In the genomic region with DNA sequence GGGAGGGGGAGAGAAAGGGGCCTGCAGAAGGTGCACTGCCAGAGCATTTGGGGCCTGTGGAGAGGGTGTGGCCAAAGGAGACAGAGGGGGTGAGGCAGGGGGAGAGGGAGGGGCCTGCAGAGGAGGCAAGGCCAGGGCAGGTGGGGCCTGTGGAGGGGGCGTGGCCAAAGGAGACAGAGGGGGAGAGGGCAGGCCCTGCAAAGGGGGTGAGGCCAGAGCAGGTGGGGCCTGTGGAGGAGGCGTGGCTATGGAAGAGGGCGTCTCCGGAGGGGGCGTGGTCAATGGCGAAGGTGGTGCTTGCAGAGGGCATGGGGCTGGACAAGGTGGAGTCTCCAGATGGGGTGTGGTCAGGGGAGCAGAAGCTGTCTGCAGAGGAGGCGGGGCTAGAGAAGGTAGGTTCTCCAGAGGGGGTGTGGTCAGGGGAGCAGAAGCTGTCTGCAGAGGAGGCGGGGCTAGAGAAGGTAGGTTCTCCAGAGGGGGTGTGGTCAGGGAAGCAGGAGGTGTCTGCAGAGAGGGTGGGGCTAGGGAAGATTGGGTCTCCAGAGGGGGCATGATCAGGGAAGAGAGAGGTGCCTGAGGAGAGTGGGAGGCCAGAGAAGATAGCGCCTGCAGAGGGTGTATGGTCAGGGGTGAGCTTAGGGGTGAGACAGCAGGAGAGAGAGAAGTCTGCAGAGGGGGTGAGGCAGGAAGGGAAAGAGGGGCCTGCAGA, we compare ENCODE assay signal across 9 cellular contexts. TPM values are rescaled to one million over a fixed set of nuclear protein-coding genes. Genes with fewer than 3 reads are reported as not detected.
DNase-seq lines count a peak whose midpoint lies in the region; ATAC-seq, FAIRE-seq and TF ChIP-seq lines count a peak whose summit lies in the region.
"Had no signal": no experiment of that assay in that cellular context is flagged by ENCODE, and none has a peak within 500 bp of the region (broad histone marks: within the 10 kb centered on the region; RNA-seq: fewer than 3 reads in every experiment).

No MANE protein-coding gene starts in this region.

- no peak overlapping the region for H3K27ac Mint-ChIP-seq in activated T-cell treated with anti-CD3 and anti-CD28 coated beads, Interleukin-2, amount 50 U/mL, for 72 hours
- no peak overlapping the region for H3K27ac Mint-ChIP-seq in stimulated activated effector memory CD8-positive, alpha-beta T cell treated with anti-CD3 and anti-CD28 coated beads, Interleukin-12 subunit alpha, Interleukin-12 subunit beta, amount 100 ng/mL, for 72 hours
- H3K27ac Mint-ChIP-seq in osteocyte (ENCODE audit: unreplicated experiment), result no peak overlapping the region

- peaks cover 40% of the 10 kb centered on the region for H3K4me1 Mint-ChIP-seq in activated T-cell treated with anti-CD3 and anti-CD28 coated beads, Interleukin-2, amount 50 U/mL, for 72 hours (ENCODE audit: low read depth)
- peaks cover 24% of the 10 kb centered on the region for H3K4me1 Mint-ChIP-seq in stimulated activated effector memory CD8-positive, alpha-beta T cell treated with anti-CD3 and anti-CD28 coated beads, Interleukin-12 subunit alpha, Interleukin-12 subunit beta, amount 100 ng/mL, for 72 hours
- peaks cover 28% of the 10 kb centered on the region for H3K4me1 Mint-ChIP-seq in osteocyte (ENCODE audit: unreplicated experiment)

- no peaks in the 10 kb centered on the region for H3K36me3 Mint-ChIP-seq in activated T-cell treated with anti-CD3 and anti-CD28 coated beads, Interleukin-2, amount 50 U/mL, for 72 hours (ENCODE audit: insufficient read depth in 2 of 2)
- H3K36me3 Mint-ChIP-seq in stimulated activated effector memory CD8-positive, alpha-beta T cell treated with anti-CD3 and anti-CD28 coated beads, Interleukin-12 subunit alpha, Interleukin-12 subunit beta, amount 100 ng/mL, for 72 hours, result no peaks in the 10 kb centered on the region
- no peaks in the 10 kb centered on the region for H3K36me3 Mint-ChIP-seq in osteocyte (ENCODE audit: unreplicated experiment)

- H3K4me1 ChIP-seq in A549 (peaks cover 29% of the 10 kb centered on the region), left ventricle myocardium inferior (peaks cover 50% of the 10 kb centered on the region)

- TF ChIP-seq RAD21 in A549 (conservative IDR thresholded peaks at IDR 0.05 in 1 of 2, IDR thresholded peaks at IDR 0.05 in 1 of 2), result no peak

- in situ Hi-C loops in GM13976 (cut with MboI; ENCODE audit: low sequenced_read_pairs, unreplicated experiment), result no loop called here

- no peak for FAIRE-seq in A549 (lab: Jason Lieb, UNC)

- H3K4me3 Mint-ChIP-seq in activated T-cell treated with anti-CD3 and anti-CD28 coated beads, Interleukin-2, amount 50 U/mL, for 72 hours, result peak overlapping the region; percentile 65 to 69
- H3K4me3 Mint-ChIP-seq in stimulated activated effector memory CD8-positive, alpha-beta T cell treated with anti-CD3 and anti-CD28 coated beads, Interleukin-12 subunit alpha, Interleukin-12 subunit beta, amount 100 ng/mL, for 72 hours, result peak overlapping the region; percentile 80
- H3K4me3 Mint-ChIP-seq in osteocyte (ENCODE audit: unreplicated experiment), result no peak overlapping the region

- intact Hi-C loops in left ventricle myocardium inferior (cut with micrococcal nuclease), result no loop called here

- H3K9me3 ChIP-seq in A549 (no peaks in the 10 kb centered on the region), left ventricle myocardium inferior (replicated peaks) (no peaks in the 10 kb centered on the region)
- H3K9me3 ChIP-seq: upper lobe of left lung had no signal

- no peaks in the 10 kb centered on the region for H3K9me3 Mint-ChIP-seq in activated T-cell treated with anti-CD3 and anti-CD28 coated beads, Interleukin-2, amount 50 U/mL, for 72 hours
- H3K9me3 Mint-ChIP-seq in stimulated activated effector memory CD8-positive, alpha-beta T cell treated with anti-CD3 and anti-CD28 coated beads, Interleukin-12 subunit alpha, Interleukin-12 subunit beta, amount 100 ng/mL, for 72 hours, result peaks cover 2% of the 10 kb centered on the region
- H3K9me3 Mint-ChIP-seq in osteocyte (ENCODE audit: unreplicated experiment), result no peaks in the 10 kb centered on the region

- peaks cover 37% of the 10 kb centered on the region for H3K27me3 Mint-ChIP-seq in activated T-cell treated with anti-CD3 and anti-CD28 coated beads, Interleukin-2, amount 50 U/mL, for 72 hours (ENCODE audit: low read depth)
- H3K27me3 Mint-ChIP-seq in osteocyte (ENCODE audit: unreplicated experiment), result peaks cover 27% of the 10 kb centered on the region

- peak in 1 of 2 experiments; percentile 98 for DNase-seq in A549 (ENCODE audit: low read depth in 1 of 2, low spot score in 1 of 2)
- DNase-seq in GM13976 (ENCODE audit: low spot score), result peak; percentile 77
- DNase-seq in NOMO-1 treated with dmso at 0.1 percent for 144 hours (lab: John Stamatoyannopoulos, UW; ENCODE audit: unreplicated experiment), result peak; percentile 81
- peak; percentile 81 to 88 for DNase-seq in activated T-cell treated with anti-CD3 and anti-CD28 coated beads, Interleukin-2, amount 50 U/mL, for 72 hours
- no peak for DNase-seq in left ventricle myocardium inferior
- DNase-seq in stimulated activated effector memory CD8-positive, alpha-beta T cell treated with anti-CD3 and anti-CD28 coated beads, Interleukin-12 subunit alpha, Interleukin-12 subunit beta, amount 100 ng/mL, for 72 hours (ENCODE audit: low spot score in 2 of 2), result peak; percentile 33 to 76
- DNase-seq in COR-L47 (lab: John Stamatoyannopoulos, UW), result no peak
- no peak for DNase-seq in osteocyte (ENCODE audit: extremely low spot score, unreplicated experiment)

- H3K27ac ChIP-seq in A549, result peak overlapping the region; percentile 45 to 73; a peak in 5 of 6 replicates
- peak overlapping the region; percentile 40 for H3K27ac ChIP-seq in left ventricle myocardium inferior (replicated peaks)

- TF ChIP-seq CTCF in A549 (IDR thresholded peaks at IDR 0.05), result no peak
- no peak for TF ChIP-seq CTCF in GM13976 (IDR thresholded peaks at IDR 0.05; ENCODE audit: borderline replicate concordance, control extremely low read depth, extremely low read depth, insufficient read depth, missing control alignments)
- no peak for TF ChIP-seq CTCF in left ventricle myocardium inferior (IDR thresholded peaks at IDR 0.05; ENCODE audit: borderline replicate concordance)
- no peak for TF ChIP-seq CTCF in osteocyte (IDR thresholded peaks at IDR 0.05)

- POLR2A ChIA-PET in A549 (lab: Yijun Ruan, JAX), result no interaction called here

- H3K4me3 ChIP-seq in A549, result peak overlapping the region; percentile 35; the same call in 1 of the 3 replicates
- H3K4me3 ChIP-seq in left ventricle myocardium inferior, result no peak overlapping the region

- H3K36me3 ChIP-seq in left ventricle myocardium inferior, result no peaks in the 10 kb centered on the region
- H3K36me3 ChIP-seq: upper lobe of left lung had no signal

- 21% methylated on average over 4 of the region's 9 CpGs for WGBS in A549 (ENCODE audit: missing lambda C conversion rate)

- no peak for TF ChIP-seq POLR2A in A549 (IDR thresholded peaks at IDR 0.05; ENCODE audit: low read length)

- H3K4me2 ChIP-seq in A549, result peak overlapping the region; percentile 81

- peak; percentile 7 to 30; a peak in 4 of 6 replicates for ATAC-seq in A549
- ATAC-seq in activated T-cell treated with anti-CD3 and anti-CD28 coated beads, Interleukin-2, amount 50 U/mL, for 72 hours (replicated peaks in 1 of 2), result peak; percentile 4 to 11
- ATAC-seq in stimulated activated effector memory CD8-positive, alpha-beta T cell treated with anti-CD3 and anti-CD28 coated beads, Interleukin-12 subunit alpha, Interleukin-12 subunit beta, amount 100 ng/mL, for 72 hours, result no peak

- CTCF ChIA-PET in A549 (lab: Yijun Ruan, JAX), result interaction anchor here (0.7 to 2.5 kb wide), 2 partner anchors 13 to 18 kb away, joined by 5 to 6 read pairs; no protein-coding TSS in a partner anchor

- peaks cover 70% of the 10 kb centered on the region for H3K27me3 ChIP-seq in left ventricle myocardium inferior (ENCODE audit: low read depth)

- TF ChIP-seq EP300 in A549 (IDR thresholded peaks at IDR 0.05), result no peak

RNA-seq across cellular contexts. Expression of gene PRR36, which starts 3.5 kb away (rescaled TPM):
- polyA plus RNA-seq in A549 (2011; rRNA removed), result 0.04 and 0.05 TPM in 2 replicates
- 0.12 and 0.21 TPM in 2 replicates for polyA plus RNA-seq in A549 (2012; cell fraction: cytosol; rRNA removed)
- polyA plus RNA-seq in A549 (2012; cell fraction: nucleus; rRNA removed), result 0.37 and 0.41 TPM in 2 replicates
- polyA plus RNA-seq in A549 (2017; fragmentation: RNase III; extraction: RNeasy Plus Mini Kit Qiagen cat#74134 plus additional on column Dnase treatment), result 0.22 to 0.35 TPM (median 0.30 TPM) in 3 replicates
- 0.12 TPM in 1 of 2 replicates, not detected in the other for polyA minus RNA-seq in A549 (2011; rRNA and poly(A)+ RNA removed)
- under 1 TPM; 0.63 to 0.96 TPM for total RNA-seq in activated T-cell treated with anti-CD3 and anti-CD28 coated beads, Interleukin-2, amount 50 U/mL, for 72 hours
- not detected for total RNA-seq in left ventricle myocardium inferior
- 0.24 and 0.51 TPM in 2 replicates for total RNA-seq in osteocyte

RNA-seq across cellular contexts. Expression of gene LRRC8E, which starts 17.6 kb away (rescaled TPM):
- polyA plus RNA-seq in A549 (2011; rRNA removed), result 4.0 and 5.3 TPM in 2 replicates
- polyA plus RNA-seq in A549 (2012; cell fraction: cytosol; rRNA removed), result 2.4 and 4.0 TPM in 2 replicates
- polyA plus RNA-seq in A549 (2012; cell fraction: nucleus; rRNA removed), result 6.3 and 7.2 TPM in 2 replicates
- 3.7 to 4.8 TPM (median 4.4 TPM) in 3 replicates for polyA plus RNA-seq in A549 (2017; fragmentation: RNase III; extraction: RNeasy Plus Mini Kit Qiagen cat#74134 plus additional on column Dnase treatment)
- 3.5 and 6.8 TPM in 2 replicates for polyA minus RNA-seq in A549 (2011; rRNA and poly(A)+ RNA removed)
- total RNA-seq in activated T-cell treated with anti-CD3 and anti-CD28 coated beads, Interleukin-2, amount 50 U/mL, for 72 hours, result not detected
- 0.44 TPM for total RNA-seq in left ventricle myocardium inferior
- 3.3 and 3.5 TPM in 2 replicates for total RNA-seq in osteocyte

RNA-seq across cellular contexts. Expression of gene MAP2K7, which starts 33.0 kb away (rescaled TPM):
- polyA plus RNA-seq in A549 (2011; rRNA removed) (5.5 TPM in 2 replicates), A549 (2017; fragmentation: RNase III; extraction: RNeasy Plus Mini Kit Qiagen cat#74134 plus additional on column Dnase treatment) (17.4 to 19.4 TPM (median 19.3 TPM) in 3 replicates)
- 9.3 and 12.9 TPM in 2 replicates for polyA plus RNA-seq in A549 (2012; cell fraction: cytosol; rRNA removed)
- polyA plus RNA-seq in A549 (2012; cell fraction: nucleus; rRNA removed), result 37.3 and 41.7 TPM in 2 replicates
- polyA minus RNA-seq in A549 (2011; rRNA and poly(A)+ RNA removed), result 6.1 and 9.4 TPM in 2 replicates
- total RNA-seq in activated T-cell treated with anti-CD3 and anti-CD28 coated beads, Interleukin-2, amount 50 U/mL, for 72 hours, result 10 to 100 TPM; 40.2 to 40.3 TPM
- total RNA-seq in left ventricle myocardium inferior (24.2 TPM), osteocyte (34.4 and 42.1 TPM in 2 replicates)

RNA-seq across cellular contexts. Expression of gene EVI5L, which starts 40.7 kb away (rescaled TPM):
- polyA plus RNA-seq in A549 (2011; rRNA removed), result 1.1 and 1.2 TPM in 2 replicates
- 1.5 and 2.1 TPM in 2 replicates for polyA plus RNA-seq in A549 (2012; cell fraction: cytosol; rRNA removed)
- polyA plus RNA-seq in A549 (2012; cell fraction: nucleus; rRNA removed), result 2.5 and 2.6 TPM in 2 replicates
- 1.2 to 2.3 TPM (median 1.8 TPM) in 3 replicates for polyA plus RNA-seq in A549 (2017; fragmentation: RNase III; extraction: RNeasy Plus Mini Kit Qiagen cat#74134 plus additional on column Dnase treatment)
- 0.83 and 3.3 TPM in 2 replicates for polyA minus RNA-seq in A549 (2011; rRNA and poly(A)+ RNA removed)
- total RNA-seq in activated T-cell treated with anti-CD3 and anti-CD28 coated beads, Interleukin-2, amount 50 U/mL, for 72 hours, result 10 to 100 TPM in 1 of 2 donors, 1 to 10 TPM in 1; 7.8 to 10.4 TPM
- 22.9 TPM for total RNA-seq in left ventricle myocardium inferior
- total RNA-seq in osteocyte, result 27.3 and 27.6 TPM in 2 replicates

RNA-seq across cellular contexts. Expression of gene TGFBR3L, which starts 43.9 kb away (rescaled TPM):
- polyA plus RNA-seq in A549 (2011; rRNA removed), result 0.21 and 0.40 TPM in 2 replicates
- 1.2 and 2.0 TPM in 2 replicates for polyA plus RNA-seq in A549 (2012; cell fraction: cytosol; rRNA removed)
- 1.2 and 3.0 TPM in 2 replicates for polyA plus RNA-seq in A549 (2012; cell fraction: nucleus; rRNA removed)
- polyA plus RNA-seq in A549 (2017; fragmentation: RNase III; extraction: RNeasy Plus Mini Kit Qiagen cat#74134 plus additional on column Dnase treatment), result 0.70 to 1.4 TPM (median 1.2 TPM) in 3 replicates
- polyA minus RNA-seq in A549 (2011; rRNA and poly(A)+ RNA removed), result 0.39 TPM in 1 of 2 replicates, not detected in the other
- total RNA-seq in activated T-cell treated with anti-CD3 and anti-CD28 coated beads, Interleukin-2, amount 50 U/mL, for 72 hours, result 1 to 10 TPM; 7.4 to 9.7 TPM
- 8.2 TPM for total RNA-seq in left ventricle myocardium inferior
- 2.3 and 2.6 TPM in 2 replicates for total RNA-seq in osteocyte

Comparison
In these comparisons a context has a peak if more than half of its experiments do, and no peak if none do; other contexts are left out.
1. DNase-seq: peak in GM13976 (single experiment), NOMO-1 treated with dmso at 0.1 percent for 144 hours (single experiment), activated T-cell treated with anti-CD3 and anti-CD28 coated beads, Interleukin-2, amount 50 U/mL, for 72 hours (2 of 2) and stimulated activated effector memory CD8-positive, alpha-beta T cell treated with anti-CD3 and anti-CD28 coated beads, Interleukin-12 subunit alpha, Interleukin-12 subunit beta, amount 100 ng/mL, for 72 hours (2 of 2); none in left ventricle myocardium inferior (single experiment), COR-L47 (single experiment) and osteocyte (single experiment).